Comparison of ENCODE assay signal across 12 cellular contexts in the genomic region with DNA sequence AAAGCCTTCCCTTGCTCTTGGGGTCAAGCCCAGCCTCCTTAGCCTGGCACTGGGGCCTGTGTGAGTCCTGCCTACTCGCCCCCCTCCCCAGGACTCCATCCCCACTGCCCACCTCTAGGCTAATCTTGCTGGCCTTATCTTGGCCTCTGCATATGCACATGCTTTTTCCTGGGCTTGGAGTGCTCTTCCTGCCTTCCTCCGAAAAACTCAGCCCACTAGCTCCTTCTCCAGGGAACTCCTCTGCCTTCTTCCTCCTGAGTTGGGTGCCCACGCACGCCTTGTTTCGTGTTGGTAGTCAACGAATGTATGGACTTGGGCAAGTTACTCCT. TPM values are rescaled to one million over a fixed set of nuclear protein-coding genes. Genes with fewer than 3 reads are reported as not detected.
DNase-seq lines count a peak whose midpoint lies in the region; ATAC-seq, FAIRE-seq and TF ChIP-seq lines count a peak whose summit lies in the region.
"Had no signal": no experiment of that assay in that cellular context is flagged by ENCODE, and none has a peak within 500 bp of the region (broad histone marks: within the 10 kb centered on the region; RNA-seq: fewer than 3 reads in every experiment).

No MANE protein-coding gene starts in this region.

- H3K9ac ChIP-seq in HepG2 (ENCODE audit: insufficient read depth, low read depth, low read length): no peak overlapping the region
- H3K9ac ChIP-seq in endodermal cell (ENCODE audit: extremely low read depth, low read length, poor library complexity, severe bottlenecking): no peak overlapping the region
- no peak overlapping the region for H3K9ac ChIP-seq in neural progenitor cell

- CTCF ChIA-PET in HepG2 (lab: Yijun Ruan, JAX; ENCODE audit: low intra/inter-chr PET ratio, low total read pairs): interaction anchor here (1.2 to 3.2 kb wide), 5 partner anchors 77 to 167 kb away, joined by 7 to 41 read pairs (median 10); no protein-coding TSS in a partner anchor

- H3K27me3 ChIP-seq in HepG2 (ENCODE audit: control insufficient read depth in 1 of 2, insufficient read depth in 2 of 2, low read length in 2 of 2) (no peaks in the 10 kb centered on the region), right lobe of liver (no peaks in the 10 kb centered on the region), endodermal cell (ENCODE audit: control insufficient read depth, insufficient read depth, low read length, poor library complexity, severe bottlenecking) (peaks cover 67% of the 10 kb centered on the region), neural progenitor cell (peaks cover 80% of the 10 kb centered on the region)
- H3K27me3 ChIP-seq: testis had no signal

- TF ChIP-seq EP300 in HepG2 (IDR thresholded peaks at IDR 0.05; ENCODE audit: low read depth in 2 of 2, low read length in 2 of 2): no peak
- TF ChIP-seq EP300 in HepG2 (CRISPR knock-in tag; IDR thresholded peaks at IDR 0.05; ENCODE audit: borderline replicate concordance): no peak; the same call in 1 of the 2 replicates

- no peaks in the 10 kb centered on the region for H3K36me3 Mint-ChIP-seq in endodermal cell (ENCODE audit: low read depth)
- no peaks in the 10 kb centered on the region for H3K36me3 Mint-ChIP-seq in neural progenitor cell
- H3K36me3 Mint-ChIP-seq: naive B cell had no signal

- WGBS in HepG2 (ENCODE audit: low lambda C conversion rate): 79% methylated on average over 6 of the region's 6 CpGs
- WGBS in right lobe of liver (ENCODE audit: insufficient coverage, low coverage, low lambda C conversion rate, missing lambda C conversion rate): 61% methylated on average over 4 of the region's 6 CpGs
- WGBS in endodermal cell (ENCODE audit: insufficient coverage in 1 of 2, insufficient read length in 1 of 2), 2 experiments: 77 to 78% methylated on average over 5 to 6 of the region's 6 CpGs

- H3K4me1 Mint-ChIP-seq in endodermal cell (peaks cover 4% of the 10 kb centered on the region), neural progenitor cell (peaks cover 6% of the 10 kb centered on the region)

- no peaks in the 10 kb centered on the region for H3K9me3 ChIP-seq in HepG2 (ENCODE audit: low read length)
- no peaks in the 10 kb centered on the region for H3K9me3 ChIP-seq in right lobe of liver
- H3K9me3 ChIP-seq in endodermal cell (ENCODE audit: control insufficient read depth, low read length): no peaks in the 10 kb centered on the region
- no peaks in the 10 kb centered on the region for H3K9me3 ChIP-seq in neural progenitor cell (ENCODE audit: low read depth)
- H3K9me3 ChIP-seq: adrenal gland, testis had no signal

- H4K20me1 ChIP-seq in HepG2 (ENCODE audit: insufficient read depth, low read length) (no peaks in the 10 kb centered on the region), neural progenitor cell (ENCODE audit: low read depth) (peaks cover 6% of the 10 kb centered on the region)

- no peak for FAIRE-seq in HepG2 (lab: Jason Lieb, UNC)

- TF ChIP-seq POLR2A in HepG2 (IDR thresholded peaks at IDR 0.05; ENCODE audit: insufficient read depth in 1 of 2, low read depth in 2 of 2, low read length in 2 of 2) (no peak), right lobe of liver (IDR thresholded peaks at IDR 0.05) (no peak)

- peaks cover 15% of the 10 kb centered on the region for H3F3A ChIP-seq in neural progenitor cell (ENCODE audit: low read depth)

- in situ Hi-C loops in HepG2 (cut with HindIII; ENCODE audit: extremely low pct_ligation_motif_present, low pct_unique_long_range_greater_than_20kb): loop anchor here (5.0 to 10.0 kb wide), 2 partner anchors 76 to 419 kb away; no protein-coding TSS in a partner anchor

- POLR2A ChIA-PET in HepG2 (lab: Yijun Ruan, JAX): no interaction called here

- H2AFZ ChIP-seq in HepG2 (ENCODE audit: low read length) (no peak overlapping the region), neural progenitor cell (replicated peaks) (peak overlapping the region; percentile 97)

- H3K9me3 Mint-ChIP-seq in endodermal cell: no peaks in the 10 kb centered on the region
- H3K9me3 Mint-ChIP-seq in neural progenitor cell: no peaks in the 10 kb centered on the region
- H3K9me3 Mint-ChIP-seq: naive B cell had no signal

- peaks cover 66% of the 10 kb centered on the region for H3K27me3 Mint-ChIP-seq in endodermal cell (ENCODE audit: insufficient read depth)
- peaks cover 19% of the 10 kb centered on the region for H3K27me3 Mint-ChIP-seq in neural progenitor cell (ENCODE audit: insufficient read depth, low read depth)

- TF ChIP-seq CTCF in HepG2 (CRISPR knock-in tag; IDR thresholded peaks at IDR 0.05): no peak
- TF ChIP-seq CTCF in right lobe of liver (IDR thresholded peaks at IDR 0.05): no peak
- TF ChIP-seq CTCF in endodermal cell (conservative IDR thresholded peaks at IDR 0.05): no peak
- no peak for TF ChIP-seq CTCF in neural progenitor cell (IDR thresholded peaks at IDR 0.05)

- no peak overlapping the region for H3K4me3 ChIP-seq in HepG2 (replicated peaks in 1 of 3; ENCODE audit: insufficient read depth in 1 of 3, low read depth in 2 of 3, low read length in 3 of 3)
- no peak overlapping the region for H3K4me3 ChIP-seq in right lobe of liver
- H3K4me3 ChIP-seq in endodermal cell (ENCODE audit: low read length): no peak overlapping the region
- H3K4me3 ChIP-seq in neural progenitor cell: peak overlapping the region; percentile 32
- H3K4me3 ChIP-seq: adrenal gland, skin epidermis had no signal

- H3K36me3 ChIP-seq in HepG2 (replicated peaks in 1 of 2; ENCODE audit: control insufficient read depth in 1 of 2, insufficient read depth in 2 of 2, low read length in 2 of 2) (no peaks in the 10 kb centered on the region), right lobe of liver (no peaks in the 10 kb centered on the region), endodermal cell (ENCODE audit: control insufficient read depth, insufficient read depth, low read length) (no peaks in the 10 kb centered on the region), neural progenitor cell (no peaks in the 10 kb centered on the region)
- H3K36me3 ChIP-seq: adrenal gland had no signal

- DNase-seq in HepG2 (ENCODE audit: low spot score): no peak
- DNase-seq in right lobe of liver: no peak
- no peak for DNase-seq in endodermal cell
- DNase-seq in neural progenitor cell (ENCODE audit: low spot score): no peak
- DNase-seq in cerebellar cortex (ENCODE audit: low spot score): no peak
- DNase-seq in T1000 (lab: John Stamatoyannopoulos, UW): no peak
- DNase-seq: naive B cell had no signal

- H3K27ac Mint-ChIP-seq in endodermal cell (no peak overlapping the region), neural progenitor cell (peak overlapping the region; percentile 65)
- H3K27ac Mint-ChIP-seq: naive B cell had no signal

- peaks cover 60% of the 10 kb centered on the region for H3K4me1 ChIP-seq in HepG2 (ENCODE audit: insufficient read depth, low read length)
- peaks cover 0 to 23% (median 2%) of the 10 kb centered on the region in 4 donors for H3K4me1 ChIP-seq in right lobe of liver
- no peaks in the 10 kb centered on the region for H3K4me1 ChIP-seq in endodermal cell (ENCODE audit: control insufficient read depth, insufficient read depth, low read length)
- H3K4me1 ChIP-seq in neural progenitor cell: peaks cover 9% of the 10 kb centered on the region

- H3K4me3 Mint-ChIP-seq in endodermal cell: peak overlapping the region; percentile 44
- H3K4me3 Mint-ChIP-seq in neural progenitor cell: peak overlapping the region; percentile 33

- H3K27ac ChIP-seq in HepG2 (ENCODE audit: extremely low read length, insufficient read depth, low read length) (no peak overlapping the region), right lobe of liver (no peak overlapping the region), endodermal cell (ENCODE audit: low read depth, low read length) (no peak overlapping the region), neural progenitor cell (no peak overlapping the region)
- H3K27ac ChIP-seq: skin epidermis had no signal

- BruUV-seq in HepG2 (replicated peaks; lab: Mats Ljungman, UMichigan): no TSS peak

- H3K4me2 ChIP-seq in HepG2 (ENCODE audit: low read depth, low read length) (peak overlapping the region; percentile 79), neural progenitor cell (peak overlapping the region; percentile 69)

- intact Hi-C loops in HepG2 (cut with micrococcal nuclease; ENCODE audit: unreplicated experiment): no loop called here
- intact Hi-C loops in right lobe of liver (cut with DNase I): loop anchor here (5.0 to 10.0 kb wide), 2 partner anchors 136 to 419 kb away; no protein-coding TSS in a partner anchor

- no peak for TF ChIP-seq RAD21 in HepG2 (CRISPR knock-in tag; IDR thresholded peaks at IDR 0.05)

- ATAC-seq in HepG2: no peak
- ATAC-seq in right lobe of liver: no peak
- no peak for ATAC-seq in GM19467 (IDR thresholded peaks at IDR 0.05; ENCODE audit: unreplicated experiment)
- ATAC-seq in HG03108 (IDR thresholded peaks at IDR 0.05; ENCODE audit: unreplicated experiment): no peak

- H3K79me2 ChIP-seq in HepG2 (ENCODE audit: insufficient read depth, low read length) (no peaks in the 10 kb centered on the region), neural progenitor cell (ENCODE audit: low read depth) (no peaks in the 10 kb centered on the region)

RNA-seq across cellular contexts. Expression of gene TBX2, which starts 16.5 kb away (rescaled TPM):
- total RNA-seq in HepG2 (2016; rRNA removed; fragmentation: Illumina TruSeq; extraction: Trizol): 10.2 and 15.3 TPM in 2 replicates
- total RNA-seq in HepG2 (2016; cell fraction: cytosol; rRNA removed; fragmentation: Illumina TruSeq; extraction: Trizol; ENCODE audit: low read depth): 3.7 TPM in 2 replicates
- 8.3 and 14.7 TPM in 2 replicates for total RNA-seq in HepG2 (2016; cell fraction: insoluble cytoplasmic fraction; rRNA removed; fragmentation: Illumina TruSeq; extraction: Trizol)
- total RNA-seq in HepG2 (2016; cell fraction: membrane; rRNA removed; fragmentation: Illumina TruSeq; extraction: Trizol): 9.6 and 10.4 TPM in 2 replicates
- 10.9 and 12.4 TPM in 2 replicates for total RNA-seq in HepG2 (2016; cell fraction: nucleus; rRNA removed; fragmentation: Illumina TruSeq; extraction: Trizol)
- 2.8 and 3.0 TPM in 2 replicates for polyA plus RNA-seq in HepG2 (2011; rRNA removed)
- polyA plus RNA-seq in HepG2 (2011; cell fraction: cytosol; rRNA removed): 1.9 and 3.7 TPM in 2 replicates
- 9.5 and 10.4 TPM in 2 replicates for polyA plus RNA-seq in HepG2 (2011; cell fraction: nucleus; rRNA removed)
- 1.0 and 1.6 TPM in 2 replicates for polyA plus RNA-seq in HepG2 (2012)
- polyA plus RNA-seq in HepG2 (2016; cell fraction: cytosol; fragmentation: Illumina TruSeq; extraction: Trizol; ENCODE audit: low read depth): 2.8 and 3.6 TPM in 2 replicates
- polyA plus RNA-seq in HepG2 (2016; cell fraction: insoluble cytoplasmic fraction; fragmentation: Illumina TruSeq; extraction: Trizol; ENCODE audit: low read depth): 13.1 and 15.6 TPM in 2 replicates
- polyA plus RNA-seq in HepG2 (2016; cell fraction: membrane; fragmentation: Illumina TruSeq; extraction: Trizol; ENCODE audit: low read depth): 8.1 and 8.9 TPM in 2 replicates
- polyA plus RNA-seq in HepG2 (2016; cell fraction: nucleus; fragmentation: Illumina TruSeq; extraction: Trizol; ENCODE audit: insufficient read depth, low read depth): 26.2 and 30.9 TPM in 2 replicates
- polyA minus RNA-seq in HepG2 (2011; rRNA and poly(A)+ RNA removed; ENCODE audit: low replicate concordance): 3.0 and 6.9 TPM in 2 replicates
- polyA minus RNA-seq in HepG2 (2011; cell fraction: cytosol; rRNA and poly(A)+ RNA removed): 1.5 and 2.4 TPM in 2 replicates
- 4.9 and 5.3 TPM in 2 replicates for polyA minus RNA-seq in HepG2 (2011; cell fraction: nucleus; rRNA and poly(A)+ RNA removed)
- 1 to 10 TPM; 1.9 to 4.4 (median 2.7) TPM for total RNA-seq in right lobe of liver
- total RNA-seq in endodermal cell: under 1 TPM in 1 of 2 donors, not detected in 1; 0.07 TPM
- polyA plus RNA-seq in endodermal cell (2013, experiment 1 of 2): 2.8 TPM
- 2.1 TPM for polyA plus RNA-seq in endodermal cell (2013, experiment 2 of 2)
- not detected in 2 replicates for total RNA-seq in neural progenitor cell (ENCODE audit: low replicate concordance)

RNA-seq across cellular contexts. Expression of gene TBX4, which starts 36.0 kb away (rescaled TPM):
- total RNA-seq in HepG2 (2016; rRNA removed; fragmentation: Illumina TruSeq; extraction: Trizol): 0.86 and 1.1 TPM in 2 replicates
- total RNA-seq in HepG2 (2016; cell fraction: cytosol; rRNA removed; fragmentation: Illumina TruSeq; extraction: Trizol; ENCODE audit: low read depth): 0.10 and 0.35 TPM in 2 replicates
- 0.92 and 1.3 TPM in 2 replicates for total RNA-seq in HepG2 (2016; cell fraction: insoluble cytoplasmic fraction; rRNA removed; fragmentation: Illumina TruSeq; extraction: Trizol)
- 1.1 and 1.5 TPM in 2 replicates for total RNA-seq in HepG2 (2016; cell fraction: membrane; rRNA removed; fragmentation: Illumina TruSeq; extraction: Trizol)
- 1.1 and 1.3 TPM in 2 replicates for total RNA-seq in HepG2 (2016; cell fraction: nucleus; rRNA removed; fragmentation: Illumina TruSeq; extraction: Trizol)
- polyA plus RNA-seq in HepG2 (2011; rRNA removed): 0.11 and 0.17 TPM in 2 replicates
- 0.05 and 0.09 TPM in 2 replicates for polyA plus RNA-seq in HepG2 (2011; cell fraction: cytosol; rRNA removed)
- polyA plus RNA-seq in HepG2 (2011; cell fraction: nucleus; rRNA removed): 0.29 and 0.48 TPM in 2 replicates
- 0.15 and 0.40 TPM in 2 replicates for polyA plus RNA-seq in HepG2 (2012)
- 0.14 and 0.16 TPM in 2 replicates for polyA plus RNA-seq in HepG2 (2016; cell fraction: cytosol; fragmentation: Illumina TruSeq; extraction: Trizol; ENCODE audit: low read depth)
- 1.2 and 1.7 TPM in 2 replicates for polyA plus RNA-seq in HepG2 (2016; cell fraction: insoluble cytoplasmic fraction; fragmentation: Illumina TruSeq; extraction: Trizol; ENCODE audit: low read depth)
- polyA plus RNA-seq in HepG2 (2016; cell fraction: membrane; fragmentation: Illumina TruSeq; extraction: Trizol; ENCODE audit: low read depth): 0.49 and 0.62 TPM in 2 replicates
- 1.8 and 2.4 TPM in 2 replicates for polyA plus RNA-seq in HepG2 (2016; cell fraction: nucleus; fragmentation: Illumina TruSeq; extraction: Trizol; ENCODE audit: insufficient read depth, low read depth)
- not detected in 2 replicates for polyA minus RNA-seq in HepG2 (2011; rRNA and poly(A)+ RNA removed; ENCODE audit: low replicate concordance)
- not detected in 2 replicates for polyA minus RNA-seq in HepG2 (2011; cell fraction: cytosol; rRNA and poly(A)+ RNA removed)
- not detected in 2 replicates for polyA minus RNA-seq in HepG2 (2011; cell fraction: nucleus; rRNA and poly(A)+ RNA removed)
- not detected for total RNA-seq in right lobe of liver
- not detected for total RNA-seq in endodermal cell
- polyA plus RNA-seq in endodermal cell (2013, experiment 1 of 2): 1.5 TPM
- 1.4 TPM for polyA plus RNA-seq in endodermal cell (2013, experiment 2 of 2)
- total RNA-seq in neural progenitor cell (ENCODE audit: low replicate concordance): not detected in 2 replicates
